1 cellular context compared by ENCODE assay signal in genomic region chr5:103667068-103667467, GRCh38.
TF ChIP-seq lines count a peak whose summit lies in the region.

No MANE protein-coding gene starts in this region.

TF ChIP-seq in GM23338, 12 proteins besides CTCF, POLR2A, EP300 and RAD21 (continued from another document):
- TF ChIP-seq, protein P1, sequence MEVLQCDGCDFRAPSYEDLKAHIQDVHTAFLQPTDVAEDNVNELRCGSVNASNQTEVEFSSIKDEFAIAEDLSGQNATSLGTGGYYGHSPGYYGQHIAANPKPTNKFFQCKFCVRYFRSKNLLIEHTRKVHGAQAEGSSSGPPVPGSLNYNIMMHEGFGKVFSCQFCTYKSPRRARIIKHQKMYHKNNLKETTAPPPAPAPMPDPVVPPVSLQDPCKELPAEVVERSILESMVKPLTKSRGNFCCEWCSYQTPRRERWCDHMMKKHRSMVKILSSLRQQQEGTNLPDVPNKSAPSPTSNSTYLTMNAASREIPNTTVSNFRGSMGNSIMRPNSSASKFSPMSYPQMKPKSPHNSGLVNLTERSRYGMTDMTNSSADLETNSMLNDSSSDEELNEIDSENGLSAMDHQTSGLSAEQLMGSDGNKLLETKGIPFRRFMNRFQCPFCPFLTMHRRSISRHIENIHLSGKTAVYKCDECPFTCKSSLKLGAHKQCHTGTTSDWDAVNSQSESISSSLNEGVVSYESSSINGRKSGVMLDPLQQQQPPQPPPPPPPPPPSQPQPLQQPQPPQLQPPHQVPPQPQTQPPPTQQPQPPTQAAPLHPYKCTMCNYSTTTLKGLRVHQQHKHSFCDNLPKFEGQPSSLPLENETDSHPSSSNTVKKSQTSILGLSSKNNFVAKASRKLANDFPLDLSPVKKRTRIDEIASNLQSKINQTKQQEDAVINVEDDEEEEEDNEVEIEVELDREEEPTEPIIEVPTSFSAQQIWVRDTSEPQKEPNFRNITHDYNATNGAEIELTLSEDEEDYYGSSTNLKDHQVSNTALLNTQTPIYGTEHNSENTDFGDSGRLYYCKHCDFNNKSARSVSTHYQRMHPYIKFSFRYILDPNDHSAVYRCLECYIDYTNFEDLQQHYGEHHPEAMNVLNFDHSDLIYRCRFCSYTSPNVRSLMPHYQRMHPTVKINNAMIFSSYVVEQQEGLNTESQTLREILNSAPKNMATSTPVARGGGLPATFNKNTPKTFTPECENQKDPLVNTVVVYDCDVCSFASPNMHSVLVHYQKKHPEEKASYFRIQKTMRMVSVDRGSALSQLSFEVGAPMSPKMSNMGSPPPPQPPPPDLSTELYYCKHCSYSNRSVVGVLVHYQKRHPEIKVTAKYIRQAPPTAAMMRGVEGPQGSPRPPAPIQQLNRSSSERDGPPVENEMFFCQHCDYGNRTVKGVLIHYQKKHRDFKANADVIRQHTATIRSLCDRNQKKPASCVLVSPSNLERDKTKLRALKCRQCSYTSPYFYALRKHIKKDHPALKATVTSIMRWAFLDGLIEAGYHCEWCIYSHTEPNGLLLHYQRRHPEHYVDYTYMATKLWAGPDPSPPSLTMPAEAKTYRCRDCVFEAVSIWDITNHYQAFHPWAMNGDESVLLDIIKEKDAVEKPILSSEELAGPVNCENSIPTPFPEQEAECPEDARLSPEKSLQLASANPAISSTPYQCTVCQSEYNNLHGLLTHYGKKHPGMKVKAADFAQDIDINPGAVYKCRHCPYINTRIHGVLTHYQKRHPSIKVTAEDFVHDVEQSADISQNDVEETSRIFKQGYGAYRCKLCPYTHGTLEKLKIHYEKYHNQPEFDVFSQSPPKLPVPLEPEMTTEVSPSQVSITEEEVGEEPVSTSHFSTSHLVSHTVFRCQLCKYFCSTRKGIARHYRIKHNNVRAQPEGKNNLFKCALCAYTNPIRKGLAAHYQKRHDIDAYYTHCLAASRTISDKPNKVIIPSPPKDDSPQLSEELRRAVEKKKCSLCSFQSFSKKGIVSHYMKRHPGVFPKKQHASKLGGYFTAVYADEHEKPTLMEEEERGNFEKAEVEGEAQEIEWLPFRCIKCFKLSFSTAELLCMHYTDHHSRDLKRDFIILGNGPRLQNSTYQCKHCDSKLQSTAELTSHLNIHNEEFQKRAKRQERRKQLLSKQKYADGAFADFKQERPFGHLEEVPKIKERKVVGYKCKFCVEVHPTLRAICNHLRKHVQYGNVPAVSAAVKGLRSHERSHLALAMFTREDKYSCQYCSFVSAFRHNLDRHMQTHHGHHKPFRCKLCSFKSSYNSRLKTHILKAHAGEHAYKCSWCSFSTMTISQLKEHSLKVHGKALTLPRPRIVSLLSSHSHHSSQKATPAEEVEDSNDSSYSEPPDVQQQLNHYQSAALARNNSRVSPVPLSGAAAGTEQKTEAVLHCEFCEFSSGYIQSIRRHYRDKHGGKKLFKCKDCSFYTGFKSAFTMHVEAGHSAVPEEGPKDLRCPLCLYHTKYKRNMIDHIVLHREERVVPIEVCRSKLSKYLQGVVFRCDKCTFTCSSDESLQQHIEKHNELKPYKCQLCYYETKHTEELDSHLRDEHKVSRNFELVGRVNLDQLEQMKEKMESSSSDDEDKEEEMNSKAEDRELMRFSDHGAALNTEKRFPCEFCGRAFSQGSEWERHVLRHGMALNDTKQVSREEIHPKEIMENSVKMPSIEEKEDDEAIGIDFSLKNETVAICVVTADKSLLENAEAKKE (CRISPR knock-in tag; IDR thresholded peaks at IDR 0.05): no peak
- TF ChIP-seq CREB1 (CRISPR knock-in tag; IDR thresholded peaks at IDR 0.05; ENCODE audit: low read depth): no peak
- no peak for TF ChIP-seq JUNB (IDR thresholded peaks at IDR 0.05; ENCODE audit: unreplicated experiment)
TF ChIP-seq in GM23338: peak in this region for 0.
